Comparison of ENCODE assay signal across 15 cellular contexts in genomic region chr10:78194539-78195402, GRCh38.
DNase-seq lines count a peak whose midpoint lies in the region; ATAC-seq and TF ChIP-seq lines count a peak whose summit lies in the region.
"Had no signal": no experiment of that assay in that cellular context is flagged by ENCODE, and none has a peak within 500 bp of the region (broad histone marks: within the 10 kb centered on the region; RNA-seq: fewer than 3 reads in every experiment).

No MANE protein-coding gene starts in this region.

- H4K5ac ChIP-seq in mesendoderm (ENCODE audit: low read length): no peak overlapping the region

- no peak overlapping the region for H2BK15ac ChIP-seq in mesendoderm (replicated peaks; ENCODE audit: low read depth)

- peak overlapping the region; percentile 20 for H3K27ac ChIP-seq in mesendoderm (ENCODE audit: low read depth, low read length)
- no peak overlapping the region for H3K27ac ChIP-seq in CD4-positive, alpha-beta memory T cell (ENCODE audit: low read depth, low read length)
- H3K27ac ChIP-seq: stomach, uterus had no signal

- H3K56ac ChIP-seq in mesendoderm (ENCODE audit: low read length): no peak overlapping the region

- no peaks in the 10 kb centered on the region for H3K36me3 Mint-ChIP-seq in CD4-positive, alpha-beta memory T cell
- H3K36me3 Mint-ChIP-seq in stimulated activated naive B cell treated with anti-CD40 and anti-IgM and Interleukin-4, amounts not matched to agents 10 μg/mL and 1 μg/mL and 100 μg/mL, for 72 hours: no peaks in the 10 kb centered on the region
- H3K36me3 Mint-ChIP-seq: CD4-positive, CD25-positive, alpha-beta regulatory T cell had no signal

- TF ChIP-seq CTCF in GM20000 (IDR thresholded peaks at IDR 0.05; ENCODE audit: extremely low read depth, missing control alignments): no peak

- H2BK120ac ChIP-seq in mesendoderm (ENCODE audit: low read depth, low read length): no peak overlapping the region

- POLR2A ChIA-PET in CD4-positive, alpha-beta memory T cell (lab: Charles Lee; ENCODE audit: partially characterized antibody): no interaction called here

- no peak overlapping the region for H3K18ac ChIP-seq in mesendoderm (ENCODE audit: low read length)

- intact Hi-C loops in CD4-positive, alpha-beta memory T cell (cut with micrococcal nuclease): no loop called here

- no peaks in the 10 kb centered on the region for H3K36me3 ChIP-seq in mesendoderm (ENCODE audit: control insufficient read depth, insufficient read depth, low read length)
- no peaks in the 10 kb centered on the region for H3K36me3 ChIP-seq in CD4-positive, alpha-beta memory T cell (ENCODE audit: insufficient read depth, low read length)
- H3K36me3 ChIP-seq: stomach, uterus had no signal

- H3K4me3 Mint-ChIP-seq in CD4-positive, alpha-beta memory T cell: no peak overlapping the region
- H3K4me3 Mint-ChIP-seq in stimulated activated naive B cell treated with anti-CD40 and anti-IgM and Interleukin-4, amounts not matched to agents 10 μg/mL and 1 μg/mL and 100 μg/mL, for 72 hours: no peak overlapping the region
- H3K4me3 Mint-ChIP-seq: activated naive CD8-positive, alpha-beta T cell; CD4-positive, CD25-positive, alpha-beta regulatory T cell had no signal

- CTCF ChIA-PET in CD4-positive, alpha-beta memory T cell (lab: Charles Lee; ENCODE audit: partially characterized antibody): no interaction called here

- H4K8ac ChIP-seq in mesendoderm (ENCODE audit: low read depth, low read length): no peak overlapping the region

- no peak overlapping the region for H3K27ac Mint-ChIP-seq in CD4-positive, alpha-beta memory T cell
- no peak overlapping the region for H3K27ac Mint-ChIP-seq in stimulated activated naive B cell treated with anti-CD40 and anti-IgM and Interleukin-4, amounts not matched to agents 10 μg/mL and 1 μg/mL and 100 μg/mL, for 72 hours
- H3K27ac Mint-ChIP-seq: activated naive CD8-positive, alpha-beta T cell; CD4-positive, CD25-positive, alpha-beta regulatory T cell had no signal

- H2BK5ac ChIP-seq in mesendoderm (ENCODE audit: low read length): peak overlapping the region; percentile 37

- no peaks in the 10 kb centered on the region for H3K9me3 ChIP-seq in CD4-positive, alpha-beta memory T cell (ENCODE audit: control insufficient read depth in 1 of 2, low read length in 2 of 2)
- H3K9me3 ChIP-seq: uterus had no signal

- H3K4me3 ChIP-seq in mesendoderm (ENCODE audit: low read length): no peak overlapping the region
- no peak overlapping the region for H3K4me3 ChIP-seq in CD4-positive, alpha-beta memory T cell (ENCODE audit: low read length in 2 of 2)
- H3K4me3 ChIP-seq: lung, stomach, uterus had no signal

- no peaks in the 10 kb centered on the region for H3K27me3 ChIP-seq in mesendoderm (ENCODE audit: insufficient read depth, low read length, poor library complexity)
- H3K27me3 ChIP-seq in CD4-positive, alpha-beta memory T cell (ENCODE audit: insufficient read depth, low read length): no peaks in the 10 kb centered on the region
- H3K27me3 ChIP-seq: uterus had no signal

- no peaks in the 10 kb centered on the region for H3K79me2 ChIP-seq in mesendoderm (ENCODE audit: control insufficient read depth, insufficient read depth, low read length)

- no peak for ATAC-seq in stimulated activated naive CD8-positive, alpha-beta T cell treated with anti-CD3 and anti-CD28 coated beads, Interleukin-15, Interleukin-2, amounts not matched to agents 100 U/mL and 50 U/mL, for 24 hours
- ATAC-seq in stimulated activated naive B cell treated with anti-CD40 and anti-IgM and Interleukin-4, amounts not matched to agents 10 μg/mL and 1 μg/mL and 100 μg/mL, for 72 hours (replicated peaks): no peak
- ATAC-seq: esophagus mucosa, sciatic nerve had no signal

- no peak overlapping the region for H2AK5ac ChIP-seq in mesendoderm (ENCODE audit: low read length)

- H3K9ac ChIP-seq in mesendoderm (ENCODE audit: low read length): no peak overlapping the region

- H3K79me1 ChIP-seq in mesendoderm (ENCODE audit: low read length): no peaks in the 10 kb centered on the region

- H3K9me3 Mint-ChIP-seq in CD4-positive, alpha-beta memory T cell: peaks cover 0 to 19% (median 11%) of the 10 kb centered on the region in 8 donors
- H3K9me3 Mint-ChIP-seq in stimulated activated naive B cell treated with anti-CD40 and anti-IgM and Interleukin-4, amounts not matched to agents 10 μg/mL and 1 μg/mL and 100 μg/mL, for 72 hours: peaks cover 5 to 11% of the 10 kb centered on the region in 2 donors

- no peak overlapping the region for H3K4me2 ChIP-seq in mesendoderm (ENCODE audit: low read length)

- H3K4me1 ChIP-seq in mesendoderm (ENCODE audit: control insufficient read depth, low read depth, low read length): peaks cover 8% of the 10 kb centered on the region
- no peaks in the 10 kb centered on the region for H3K4me1 ChIP-seq in CD4-positive, alpha-beta memory T cell (ENCODE audit: insufficient read depth, low read length)
- H3K4me1 ChIP-seq: uterus had no signal

- H3K4me1 Mint-ChIP-seq in CD4-positive, alpha-beta memory T cell: no peaks in the 10 kb centered on the region
- H3K4me1 Mint-ChIP-seq in stimulated activated naive B cell treated with anti-CD40 and anti-IgM and Interleukin-4, amounts not matched to agents 10 μg/mL and 1 μg/mL and 100 μg/mL, for 72 hours: no peaks in the 10 kb centered on the region
- H3K4me1 Mint-ChIP-seq: CD4-positive, CD25-positive, alpha-beta regulatory T cell had no signal

- H3K4ac ChIP-seq in mesendoderm (ENCODE audit: low read depth, low read length): no peak overlapping the region

- DNase-seq in EL (peak; percentile 52), M059J (ENCODE audit: low read depth) (peak; percentile 53), amniotic epithelial cell (ENCODE audit: low read depth) (peak; percentile 20), mesendoderm (peak; percentile 70), GM20000 (ENCODE audit: low spot score) (no peak)
- no peak for DNase-seq in stimulated activated naive CD8-positive, alpha-beta T cell treated with anti-CD3 and anti-CD28 coated beads, Interleukin-15, Interleukin-2, amounts not matched to agents 100 U/mL and 50 U/mL, for 24 hours
- no peak for DNase-seq in CD4-positive, alpha-beta memory T cell
- DNase-seq in stimulated activated naive B cell treated with anti-CD40 and anti-IgM and Interleukin-4, amounts not matched to agents 10 μg/mL and 1 μg/mL and 100 μg/mL, for 72 hours: no peak
- DNase-seq: CD4-positive, CD25-positive, alpha-beta regulatory T cell; stomach; uterus had no signal

- no CpG with 5 or more reads among the region's 10 CpGs for WGBS in mesendoderm (ENCODE audit: extremely low coverage, insufficient coverage, low lambda C conversion rate)

- no peak overlapping the region for H3K23ac ChIP-seq in mesendoderm (ENCODE audit: low read length)

- peaks cover 0 to 3% of the 10 kb centered on the region in 2 donors for H3K27me3 Mint-ChIP-seq in CD4-positive, alpha-beta memory T cell
- H3K27me3 Mint-ChIP-seq in stimulated activated naive B cell treated with anti-CD40 and anti-IgM and Interleukin-4, amounts not matched to agents 10 μg/mL and 1 μg/mL and 100 μg/mL, for 72 hours: peaks cover 0 to 6% of the 10 kb centered on the region in 2 donors
- H3K27me3 Mint-ChIP-seq: CD4-positive, CD25-positive, alpha-beta regulatory T cell had no signal

Comparison
In these comparisons a context has a peak if more than half of its experiments do, and no peak if none do; other contexts are left out.
1. DNase-seq: peak in EL (single experiment), M059J (single experiment), amniotic epithelial cell (single experiment) and mesendoderm (single experiment); none in GM20000 (single experiment), stimulated activated naive CD8-positive, alpha-beta T cell treated with anti-CD3 and anti-CD28 coated beads, Interleukin-15, Interleukin-2, amounts not matched to agents 100 U/mL and 50 U/mL, for 24 hours (single experiment), CD4-positive, alpha-beta memory T cell (0 of 5) and stimulated activated naive B cell treated with anti-CD40 and anti-IgM and Interleukin-4, amounts not matched to agents 10 μg/mL and 1 μg/mL and 100 μg/mL, for 72 hours (single experiment).